ENCODE assay signal across 7 cellular contexts in genomic region chr19:35743640-35744306, GRCh38. TPM values are rescaled to one million over a fixed set of nuclear protein-coding genes. Genes with fewer than 3 reads are reported as not detected.
DNase-seq lines count a peak whose midpoint lies in the region; ATAC-seq and TF ChIP-seq lines count a peak whose summit lies in the region.
"Had no signal": no experiment of that assay in that cellular context is flagged by ENCODE, and none has a peak within 500 bp of the region (broad histone marks: within the 10 kb centered on the region; RNA-seq: fewer than 3 reads in every experiment).

No MANE protein-coding gene starts in this region.

- H3K4me3 ChIP-seq in DND-41 (ENCODE audit: low read depth in 1 of 2, low read length in 2 of 2) = peak overlapping the region in 1 of 2 experiments; percentile 64; a peak in 2 of 4 replicates

- ATAC-seq in DND-41 (ENCODE audit: insufficient read depth, low read depth) (no peak), HG03342 (IDR thresholded peaks at IDR 0.05; ENCODE audit: unreplicated experiment) (no peak)
- ATAC-seq in naive thymus-derived CD8-positive, alpha-beta T cell = no peak

- POLR2A ChIA-PET in activated CD4-positive, alpha-beta memory T cell treated with anti-CD3 and anti-CD28 coated beads, Interleukin-2, amount 10 ng/mL, durations not matched to agents 7 days and 5 days (lab: Charles Lee) = interaction anchor here (0.9 to 5.4 kb wide), 12 partner anchors 8 to 96 kb away, joined by 3 to 46 read pairs (median 10); partner anchors contain the start of genes COX6B1, HSPB6 and KMT2B
- POLR2A ChIA-PET in naive thymus-derived CD8-positive, alpha-beta T cell (lab: Charles Lee) = interaction anchor here (0.6 to 5.2 kb wide), 12 partner anchors 12 to 210 kb away, joined by 3 to 36 read pairs (median 6); partner anchors contain the start of genes ETV2, HSPB6 and KMT2B

- H3K36me3 Mint-ChIP-seq in activated CD4-positive, alpha-beta memory T cell treated with anti-CD3 and anti-CD28 coated beads, Interleukin-2, amount 10 ng/mL, durations not matched to agents 7 days and 5 days (ENCODE audit: low read depth) = peaks cover 24% of the 10 kb centered on the region
- H3K36me3 Mint-ChIP-seq in naive thymus-derived CD8-positive, alpha-beta T cell = peaks cover 4 to 7% (median 5%) of the 10 kb centered on the region in 3 donors

- H3K4me3 Mint-ChIP-seq in activated CD4-positive, alpha-beta memory T cell treated with anti-CD3 and anti-CD28 coated beads, Interleukin-2, amount 10 ng/mL, durations not matched to agents 7 days and 5 days = peak overlapping the region; percentile 95
- peak overlapping the region; percentile 91 to 99 (median 97) for H3K4me3 Mint-ChIP-seq in naive thymus-derived CD8-positive, alpha-beta T cell

- peak overlapping the region; percentile 99 for H3K4me2 ChIP-seq in DND-41 (ENCODE audit: insufficient read depth, low read length)

- H3K9ac ChIP-seq in DND-41 (ENCODE audit: low read depth, low read length) = peak overlapping the region; percentile 94

- H3K9me3 Mint-ChIP-seq in activated CD4-positive, alpha-beta memory T cell treated with anti-CD3 and anti-CD28 coated beads, Interleukin-2, amount 10 ng/mL, durations not matched to agents 7 days and 5 days = no peaks in the 10 kb centered on the region
- no peaks in the 10 kb centered on the region for H3K9me3 Mint-ChIP-seq in naive thymus-derived CD8-positive, alpha-beta T cell

- peaks cover 62% of the 10 kb centered on the region for H3K4me1 Mint-ChIP-seq in activated CD4-positive, alpha-beta memory T cell treated with anti-CD3 and anti-CD28 coated beads, Interleukin-2, amount 10 ng/mL, durations not matched to agents 7 days and 5 days
- peaks cover 34 to 79% (median 63%) of the 10 kb centered on the region in 4 donors for H3K4me1 Mint-ChIP-seq in naive thymus-derived CD8-positive, alpha-beta T cell

- peak overlapping the region; percentile 97; the same call in 1 of the 2 replicates for H3K27ac ChIP-seq in DND-41 (ENCODE audit: low read length)

- H3K9me3 ChIP-seq in DND-41 (ENCODE audit: insufficient read depth, low read length, severe bottlenecking) = no peaks in the 10 kb centered on the region

- no peaks in the 10 kb centered on the region for H3K27me3 Mint-ChIP-seq in activated CD4-positive, alpha-beta memory T cell treated with anti-CD3 and anti-CD28 coated beads, Interleukin-2, amount 10 ng/mL, durations not matched to agents 7 days and 5 days
- no peaks in the 10 kb centered on the region for H3K27me3 Mint-ChIP-seq in naive thymus-derived CD8-positive, alpha-beta T cell

- in situ Hi-C loops in G401 (cut with HindIII; ENCODE audit: low sequenced_read_pairs) = no loop called here

- peaks cover 18% of the 10 kb centered on the region for H3K36me3 ChIP-seq in DND-41 (ENCODE audit: insufficient read depth, low read length)

- TF ChIP-seq CTCF in DND-41 (IDR thresholded peaks at IDR 0.05; ENCODE audit: borderline replicate concordance, extremely low read depth, low read length, poor library complexity, severe bottlenecking) = no peak

- no peaks in the 10 kb centered on the region for H3K27me3 ChIP-seq in DND-41 (ENCODE audit: insufficient read depth, low read length, poor library complexity)

- no peak overlapping the region for H2AFZ ChIP-seq in DND-41 (ENCODE audit: low read depth, low read length)

- H3K27ac Mint-ChIP-seq in activated CD4-positive, alpha-beta memory T cell treated with anti-CD3 and anti-CD28 coated beads, Interleukin-2, amount 10 ng/mL, durations not matched to agents 7 days and 5 days = peak overlapping the region; percentile 99
- peak overlapping the region; percentile 83 to 100 (median 99) for H3K27ac Mint-ChIP-seq in naive thymus-derived CD8-positive, alpha-beta T cell

- peaks cover 31% of the 10 kb centered on the region for H3K79me2 ChIP-seq in DND-41 (ENCODE audit: insufficient read depth, low read length)

- DNase-seq in DND-41 = no peak
- no peak for DNase-seq in activated CD4-positive, alpha-beta memory T cell treated with anti-CD3 and anti-CD28 coated beads, Interleukin-2, amount 10 ng/mL, durations not matched to agents 7 days and 5 days
- no peak for DNase-seq in naive thymus-derived CD8-positive, alpha-beta T cell
- no peak for DNase-seq in NAMALWA (ENCODE audit: low spot score)
- DNase-seq in G401 (ENCODE audit: low spot score) = no peak
- DNase-seq: DMS79 treated with DMSO at 0.1 percent for 48 hours had no signal

- H3K4me1 ChIP-seq in DND-41 (ENCODE audit: insufficient read depth, low read length) = peaks cover 74% of the 10 kb centered on the region

- no peaks in the 10 kb centered on the region for H4K20me1 ChIP-seq in DND-41 (ENCODE audit: insufficient read depth, low read length)

- CTCF ChIA-PET in activated CD4-positive, alpha-beta memory T cell treated with anti-CD3 and anti-CD28 coated beads, Interleukin-2, amount 10 ng/mL, durations not matched to agents 7 days and 5 days (lab: Charles Lee) = interaction anchor here (0.7 to 2.0 kb wide), 3 partner anchors 9 to 187 kb away, joined by 3 to 10 read pairs (median 4); no protein-coding TSS in a partner anchor

RNA-seq across cellular contexts. Expression of gene U2AF1L4, which starts 1.4 kb away (rescaled TPM):
- total RNA-seq in activated CD4-positive, alpha-beta memory T cell treated with anti-CD3 and anti-CD28 coated beads, Interleukin-2, amount 10 ng/mL, durations not matched to agents 7 days and 5 days = 10 to 100 TPM; 35.5 to 36.2 TPM
- total RNA-seq in naive thymus-derived CD8-positive, alpha-beta T cell = 10 to 100 TPM; 52.7 to 53.1 TPM
- polyA plus RNA-seq in naive thymus-derived CD8-positive, alpha-beta T cell = 10 to 100 TPM; 43.1 to 93.1 (median 76.6) TPM
- total RNA-seq in G401 (2014; rRNA removed; shearing (Covaris generic)) = 6.3 and 44.4 TPM in 2 replicates

RNA-seq across cellular contexts. Expression of gene IGFLR1, which starts 1.5 kb away (rescaled TPM):
- 10 to 100 TPM; 78.9 to 90.5 TPM for total RNA-seq in activated CD4-positive, alpha-beta memory T cell treated with anti-CD3 and anti-CD28 coated beads, Interleukin-2, amount 10 ng/mL, durations not matched to agents 7 days and 5 days
- 10 to 100 TPM; 79.8 to 82.5 TPM for total RNA-seq in naive thymus-derived CD8-positive, alpha-beta T cell
- polyA plus RNA-seq in naive thymus-derived CD8-positive, alpha-beta T cell = 10 to 100 TPM; 70.2 to 92.7 (median 92.6) TPM
- 4.0 and 9.3 TPM in 2 replicates for total RNA-seq in G401 (2014; rRNA removed; shearing (Covaris generic))

RNA-seq across cellular contexts. Expression of gene PSENEN, which starts 1.7 kb away (rescaled TPM):
- 10 to 100 TPM; 48.1 to 51.3 TPM for total RNA-seq in activated CD4-positive, alpha-beta memory T cell treated with anti-CD3 and anti-CD28 coated beads, Interleukin-2, amount 10 ng/mL, durations not matched to agents 7 days and 5 days
- total RNA-seq in naive thymus-derived CD8-positive, alpha-beta T cell = 10 to 100 TPM; 23.0 to 26.2 TPM
- 10 to 100 TPM; 68.7 to 76.5 (median 71.2) TPM for polyA plus RNA-seq in naive thymus-derived CD8-positive, alpha-beta T cell
- 63.1 and 65.0 TPM in 2 replicates for total RNA-seq in G401 (2014; rRNA removed; shearing (Covaris generic))

RNA-seq across cellular contexts. Expression of gene LIN37, which starts 4.6 kb away (rescaled TPM):
- total RNA-seq in activated CD4-positive, alpha-beta memory T cell treated with anti-CD3 and anti-CD28 coated beads, Interleukin-2, amount 10 ng/mL, durations not matched to agents 7 days and 5 days = 10 to 100 TPM; 13.1 to 16.2 TPM
- 10 to 100 TPM; 14.0 to 16.6 TPM for total RNA-seq in naive thymus-derived CD8-positive, alpha-beta T cell
- polyA plus RNA-seq in naive thymus-derived CD8-positive, alpha-beta T cell = 10 to 100 TPM in 1 of 3 donors, 1 to 10 TPM in 2; 5.4 to 15.5 (median 8.1) TPM
- total RNA-seq in G401 (2014; rRNA removed; shearing (Covaris generic)) = 0.80 and 9.2 TPM in 2 replicates

RNA-seq across cellular contexts. Expression of gene HSPB6, which starts 13.1 kb away (rescaled TPM):
- total RNA-seq in activated CD4-positive, alpha-beta memory T cell treated with anti-CD3 and anti-CD28 coated beads, Interleukin-2, amount 10 ng/mL, durations not matched to agents 7 days and 5 days = under 1 TPM in 1 of 2 experiments, not detected in 1; 0.48 TPM
- total RNA-seq in naive thymus-derived CD8-positive, alpha-beta T cell = not detected
- polyA plus RNA-seq in naive thymus-derived CD8-positive, alpha-beta T cell = not detected
- total RNA-seq in G401 (2014; rRNA removed; shearing (Covaris generic)) = not detected in 2 replicates
